In the genomic region with DNA sequence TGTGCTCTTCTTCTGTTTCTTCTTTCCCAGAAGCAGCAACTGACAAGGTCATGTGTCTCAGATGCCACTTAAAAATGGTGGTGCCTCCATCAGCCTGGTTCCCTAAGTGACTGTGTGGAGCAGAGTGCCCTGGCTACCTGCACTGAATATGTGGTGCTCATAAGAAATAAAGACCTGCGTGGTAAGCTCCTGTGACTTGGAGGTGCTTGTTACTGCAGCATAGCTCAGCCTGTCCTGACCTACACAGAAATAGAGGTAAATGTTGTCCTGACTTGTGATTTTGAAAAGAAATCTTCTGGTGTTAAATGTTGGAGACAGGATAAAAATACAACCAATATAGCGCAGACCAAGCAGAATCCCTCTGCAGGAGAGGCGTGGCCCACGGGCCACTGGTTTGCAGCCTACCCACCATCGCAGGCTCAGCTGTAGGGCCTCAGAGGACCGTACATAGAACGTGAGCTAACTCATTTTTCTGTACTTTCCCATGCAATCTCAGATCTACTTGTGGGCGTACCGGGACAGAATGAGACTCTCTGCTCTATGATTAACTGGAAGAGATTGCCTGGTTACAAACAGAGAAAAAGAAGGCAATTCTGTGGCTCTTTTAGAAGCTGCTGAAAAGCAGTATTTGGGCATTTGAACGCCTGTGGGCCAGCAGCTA, we compare ENCODE assay signal across 17 cellular contexts.
"Had no signal": no experiment of that assay in that cellular context is flagged by ENCODE, and none has a peak within 500 bp of the region (broad histone marks: within the 10 kb centered on the region; RNA-seq: fewer than 3 reads in every experiment).

No MANE protein-coding gene starts in this region.

- ATAC-seq: activated CD8-positive, alpha-beta T cell treated with anti-CD3 and anti-CD28 coated beads for 36 hours; esophagus mucosa; lower lobe of right lung had no signal

- H3K27ac Mint-ChIP-seq: activated CD8-positive, alpha-beta T cell treated with anti-CD3 and anti-CD28 coated beads for 36 hours; activated naive CD4-positive, alpha-beta T cell treated with anti-CD3 and anti-CD28 coated beads, Interleukin-2, amount 50 U/mL, for 24 hours; mesothelial cell of epicardium; stimulated activated naive B cell treated with anti-CD40 and anti-IgM and Interleukin-4, amounts not matched to agents 10 μg/mL and 1 μg/mL and 100 μg/mL, for 72 hours had no signal

- H3K4me3 Mint-ChIP-seq: activated CD8-positive, alpha-beta T cell treated with anti-CD3 and anti-CD28 coated beads for 36 hours; activated naive CD4-positive, alpha-beta T cell treated with anti-CD3 and anti-CD28 coated beads, Interleukin-2, amount 50 U/mL, for 24 hours; mesothelial cell of epicardium; naive B cell; stimulated activated naive B cell treated with anti-CD40 and anti-IgM and Interleukin-4, amounts not matched to agents 10 μg/mL and 1 μg/mL and 100 μg/mL, for 72 hours had no signal

- H3K9me3 Mint-ChIP-seq: mesothelial cell of epicardium had no signal

- H3K36me3 Mint-ChIP-seq: activated naive CD4-positive, alpha-beta T cell treated with anti-CD3 and anti-CD28 coated beads, Interleukin-2, amount 50 U/mL, for 24 hours; mesothelial cell of epicardium; stimulated activated naive B cell treated with anti-CD40 and anti-IgM and Interleukin-4, amounts not matched to agents 10 μg/mL and 1 μg/mL and 100 μg/mL, for 72 hours had no signal

- H3K4me1 Mint-ChIP-seq: activated naive CD4-positive, alpha-beta T cell treated with anti-CD3 and anti-CD28 coated beads, Interleukin-2, amount 50 U/mL, for 24 hours; stimulated activated naive B cell treated with anti-CD40 and anti-IgM and Interleukin-4, amounts not matched to agents 10 μg/mL and 1 μg/mL and 100 μg/mL, for 72 hours had no signal

- H3K27ac ChIP-seq: lower lobe of right lung, neutrophil, right atrium auricular region, suprapubic skin had no signal

- DNase-seq: activated CD8-positive, alpha-beta memory T cell treated with anti-CD3 and anti-CD28 coated beads, Interleukin-2, amount 50 U/mL, for 4 hours; activated CD8-positive, alpha-beta T cell treated with anti-CD3 and anti-CD28 coated beads for 36 hours; cerebellar nuclear complex; dermis blood vessel endothelial cell; hypothalamus; kidney glomerular epithelial cell; lower lobe of right lung; naive B cell; small intestine; stimulated activated naive B cell treated with anti-CD40 and anti-IgM and Interleukin-4, amounts not matched to agents 10 μg/mL and 1 μg/mL and 100 μg/mL, for 72 hours; T-helper 9 cell had no signal
